In the genomic region with DNA sequence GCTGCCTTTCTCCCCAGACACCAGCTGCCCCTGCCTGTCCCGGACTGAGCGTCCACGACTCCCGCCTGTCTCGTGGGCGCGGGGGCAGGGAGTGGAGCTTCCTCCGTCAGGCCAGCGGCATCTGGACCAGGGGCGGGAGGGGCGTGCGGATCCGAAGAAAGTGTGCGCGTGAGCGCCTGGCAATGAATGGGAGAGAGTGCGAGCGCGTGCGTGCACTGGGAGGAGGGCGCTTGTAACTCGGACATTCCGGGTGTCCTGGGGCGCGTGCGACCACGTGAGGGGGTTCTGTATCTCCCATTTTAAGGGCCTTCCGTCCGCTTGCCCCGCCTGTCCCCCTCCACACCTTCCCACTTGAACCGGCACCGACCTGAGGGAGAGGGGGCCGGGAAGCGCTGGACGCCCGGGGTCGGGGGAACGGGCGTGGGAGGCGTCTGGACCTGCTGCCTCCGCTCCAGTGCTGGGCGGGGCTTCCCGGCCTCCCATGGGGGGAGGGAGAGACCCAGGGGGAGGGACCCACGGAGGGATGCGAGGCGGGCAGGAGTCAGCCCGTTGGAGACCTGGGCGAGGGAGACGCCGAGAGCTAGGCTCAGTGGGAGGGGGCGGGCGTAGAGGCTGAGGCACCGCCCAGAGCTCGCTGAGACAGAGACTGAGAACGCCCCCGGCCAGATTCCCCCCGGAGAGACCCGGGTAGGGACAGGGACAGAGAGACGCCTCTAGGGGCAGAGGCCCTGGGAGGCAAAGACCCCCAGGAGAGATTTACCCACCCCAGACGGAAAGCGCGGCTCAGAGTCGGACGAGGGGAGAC, we compare ENCODE assay signal across 1 cellular context.
TF ChIP-seq lines count a peak whose summit lies in the region.

A gene with protein sequence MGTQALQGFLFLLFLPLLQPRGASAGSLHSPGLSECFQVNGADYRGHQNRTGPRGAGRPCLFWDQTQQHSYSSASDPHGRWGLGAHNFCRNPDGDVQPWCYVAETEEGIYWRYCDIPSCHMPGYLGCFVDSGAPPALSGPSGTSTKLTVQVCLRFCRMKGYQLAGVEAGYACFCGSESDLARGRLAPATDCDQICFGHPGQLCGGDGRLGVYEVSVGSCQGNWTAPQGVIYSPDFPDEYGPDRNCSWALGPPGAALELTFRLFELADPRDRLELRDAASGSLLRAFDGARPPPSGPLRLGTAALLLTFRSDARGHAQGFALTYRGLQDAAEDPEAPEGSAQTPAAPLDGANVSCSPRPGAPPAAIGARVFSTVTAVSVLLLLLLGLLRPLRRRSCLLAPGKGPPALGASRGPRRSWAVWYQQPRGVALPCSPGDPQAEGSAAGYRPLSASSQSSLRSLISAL (plus strand): TSS at position 665 of the 805 bp plus-strand sequence. CDS start 246 bp downstream, outside the sequence.

TF ChIP-seq in K562, 482 proteins besides CTCF, POLR2A, EP300 and RAD21 (continued from another document and continues in another):
- TF ChIP-seq, protein P1, sequence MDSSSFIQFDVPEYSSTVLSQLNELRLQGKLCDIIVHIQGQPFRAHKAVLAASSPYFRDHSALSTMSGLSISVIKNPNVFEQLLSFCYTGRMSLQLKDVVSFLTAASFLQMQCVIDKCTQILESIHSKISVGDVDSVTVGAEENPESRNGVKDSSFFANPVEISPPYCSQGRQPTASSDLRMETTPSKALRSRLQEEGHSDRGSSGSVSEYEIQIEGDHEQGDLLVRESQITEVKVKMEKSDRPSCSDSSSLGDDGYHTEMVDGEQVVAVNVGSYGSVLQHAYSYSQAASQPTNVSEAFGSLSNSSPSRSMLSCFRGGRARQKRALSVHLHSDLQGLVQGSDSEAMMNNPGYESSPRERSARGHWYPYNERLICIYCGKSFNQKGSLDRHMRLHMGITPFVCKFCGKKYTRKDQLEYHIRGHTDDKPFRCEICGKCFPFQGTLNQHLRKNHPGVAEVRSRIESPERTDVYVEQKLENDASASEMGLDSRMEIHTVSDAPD (CRISPR knock-in tag; IDR thresholded peaks at IDR 0.05) = no peak
- TF ChIP-seq KLF10 (CRISPR knock-in tag; IDR thresholded peaks at IDR 0.05) (no peak), DDX20 (tag; IDR thresholded peaks at IDR 0.05; ENCODE audit: low read depth) (no peak), SPI1 (IDR thresholded peaks at IDR 0.05; ENCODE audit: borderline replicate concordance, low read depth, low read length) (no peak), GATAD2B (IDR thresholded peaks at IDR 0.05; ENCODE audit: borderline replicate concordance) (0 out of 2 replicates have a peak, but pooled peaks have one; percentile 36), NR2F6 (CRISPR knock-in tag; IDR thresholded peaks at IDR 0.05) (no peak), TRIM28 (IDR thresholded peaks at IDR 0.05) (no peak), ZFPM2 (CRISPR knock-in tag; IDR thresholded peaks at IDR 0.05) (no peak), FOXM1 (IDR thresholded peaks at IDR 0.05; ENCODE audit: low read depth) (no peak), FOXM1 (CRISPR knock-in tag; IDR thresholded peaks at IDR 0.05; ENCODE audit: low read depth) (no peak), JUN (IDR thresholded peaks at IDR 0.05; ENCODE audit: borderline replicate concordance, low read depth, low read length) (no peak), JUN (CRISPR knock-in tag; IDR thresholded peaks at IDR 0.05; ENCODE audit: borderline replicate concordance) (no peak; the same call in 1 of the 2 replicates), SRSF1 (IDR thresholded peaks at IDR 0.05; ENCODE audit: low read depth, low read length) (no peak), ARID2 (IDR thresholded peaks at IDR 0.05) (no peak), SAFB2 (IDR thresholded peaks at IDR 0.05; ENCODE audit: borderline replicate concordance, low read depth, low read length, severe bottlenecking) (no peak), CBX2 (IDR thresholded peaks at IDR 0.05; ENCODE audit: insufficient read depth, low read length, poor library complexity, severe bottlenecking) (no peak), SMAD4 (CRISPR knock-in tag; conservative IDR thresholded peaks at IDR 0.05) (no peak), ZNF431 (CRISPR knock-in tag; IDR thresholded peaks at IDR 0.05) (no peak), MEF2A (IDR thresholded peaks at IDR 0.05; ENCODE audit: control insufficient read depth, low read depth, low read length) (no peak), ZC3H11A (IDR thresholded peaks at IDR 0.05; ENCODE audit: low read depth, low read length) (no peak), SMAD3 (CRISPR knock-in tag; conservative IDR thresholded peaks at IDR 0.05) (no peak), NRF1 (conservative IDR thresholded peaks at IDR 0.05 in 1 of 2, IDR thresholded peaks at IDR 0.05 in 1 of 2) (peak; percentile 79 to 84), MYBL2 (IDR thresholded peaks at IDR 0.05; ENCODE audit: low read depth) (no peak), MYBL2 (CRISPR knock-in tag; IDR thresholded peaks at IDR 0.05; ENCODE audit: borderline replicate concordance) (no peak)
- TF ChIP-seq, protein P2, sequence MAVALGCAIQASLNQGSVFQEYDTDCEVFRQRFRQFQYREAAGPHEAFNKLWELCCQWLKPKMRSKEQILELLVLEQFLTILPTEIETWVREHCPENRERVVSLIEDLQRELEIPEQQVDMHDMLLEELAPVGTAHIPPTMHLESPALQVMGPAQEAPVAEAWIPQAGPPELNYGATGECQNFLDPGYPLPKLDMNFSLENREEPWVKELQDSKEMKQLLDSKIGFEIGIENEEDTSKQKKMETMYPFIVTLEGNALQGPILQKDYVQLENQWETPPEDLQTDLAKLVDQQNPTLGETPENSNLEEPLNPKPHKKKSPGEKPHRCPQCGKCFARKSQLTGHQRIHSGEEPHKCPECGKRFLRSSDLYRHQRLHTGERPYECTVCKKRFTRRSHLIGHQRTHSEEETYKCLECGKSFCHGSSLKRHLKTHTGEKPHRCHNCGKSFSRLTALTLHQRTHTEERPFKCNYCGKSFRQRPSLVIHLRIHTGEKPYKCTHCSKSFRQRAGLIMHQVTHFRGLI (CRISPR knock-in tag; IDR thresholded peaks at IDR 0.05) = no peak
- TF ChIP-seq, protein P3, sequence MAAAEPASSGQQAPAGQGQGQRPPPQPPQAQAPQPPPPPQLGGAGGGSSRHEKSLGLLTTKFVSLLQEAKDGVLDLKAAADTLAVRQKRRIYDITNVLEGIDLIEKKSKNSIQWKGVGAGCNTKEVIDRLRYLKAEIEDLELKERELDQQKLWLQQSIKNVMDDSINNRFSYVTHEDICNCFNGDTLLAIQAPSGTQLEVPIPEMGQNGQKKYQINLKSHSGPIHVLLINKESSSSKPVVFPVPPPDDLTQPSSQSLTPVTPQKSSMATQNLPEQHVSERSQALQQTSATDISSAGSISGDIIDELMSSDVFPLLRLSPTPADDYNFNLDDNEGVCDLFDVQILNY (CRISPR knock-in tag; IDR thresholded peaks at IDR 0.05) = 0 out of 2 replicates have a peak, but pooled peaks have one; percentile 36
- TF ChIP-seq, protein P4, sequence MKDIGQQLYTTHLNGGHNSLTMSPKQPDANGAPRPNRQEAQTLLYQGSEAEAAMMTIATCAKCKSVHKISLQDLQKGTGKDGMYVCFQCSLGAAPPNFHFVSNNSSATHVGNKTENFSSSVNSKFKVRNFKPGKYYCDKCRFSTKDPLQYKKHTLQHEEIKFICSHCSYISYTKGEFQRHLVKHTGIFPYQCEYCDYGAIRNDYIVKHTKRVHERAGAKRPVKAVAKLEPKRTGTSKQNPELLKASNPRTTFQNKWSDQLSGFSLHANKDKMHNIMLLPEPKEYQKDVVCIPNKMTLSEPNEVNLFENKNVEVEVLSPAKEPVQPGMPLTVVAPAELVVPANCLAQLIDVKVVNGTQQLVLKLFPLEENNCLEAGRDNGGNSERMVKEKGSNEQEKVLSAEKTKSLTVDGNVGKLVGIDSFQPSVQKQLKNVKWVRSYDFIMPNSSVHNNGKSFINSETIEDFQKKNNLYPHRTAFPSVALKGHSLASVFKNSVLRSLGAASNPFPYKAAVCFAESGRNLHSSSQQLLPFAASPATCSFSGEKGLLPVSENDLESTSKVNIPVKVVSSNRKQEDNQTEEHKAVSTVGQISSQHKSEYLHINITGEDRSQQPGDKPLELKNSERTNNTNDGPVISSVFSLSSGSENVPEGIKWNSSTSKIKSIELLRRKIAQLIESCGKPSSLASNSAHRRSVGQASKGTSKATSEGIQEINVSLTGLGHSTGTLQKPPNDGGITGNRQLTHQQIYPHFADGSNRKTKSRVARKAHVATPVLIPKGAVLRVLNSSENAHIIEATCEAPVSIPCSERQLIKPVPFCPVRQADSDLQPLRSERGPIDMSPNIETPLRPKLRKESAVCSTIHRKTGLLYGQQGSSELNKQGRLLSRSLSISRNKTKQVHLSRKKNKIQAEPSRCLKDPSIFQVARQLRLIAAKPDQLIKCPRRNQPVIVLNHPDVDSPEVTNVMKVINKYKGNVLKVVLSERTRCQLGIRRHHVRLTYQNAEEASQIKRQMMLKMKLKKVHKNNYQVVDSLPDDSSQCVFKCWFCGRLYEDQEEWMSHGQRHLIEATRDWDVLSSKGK (CRISPR knock-in tag; IDR thresholded peaks at IDR 0.05) = no peak
- TF ChIP-seq, protein P5, sequence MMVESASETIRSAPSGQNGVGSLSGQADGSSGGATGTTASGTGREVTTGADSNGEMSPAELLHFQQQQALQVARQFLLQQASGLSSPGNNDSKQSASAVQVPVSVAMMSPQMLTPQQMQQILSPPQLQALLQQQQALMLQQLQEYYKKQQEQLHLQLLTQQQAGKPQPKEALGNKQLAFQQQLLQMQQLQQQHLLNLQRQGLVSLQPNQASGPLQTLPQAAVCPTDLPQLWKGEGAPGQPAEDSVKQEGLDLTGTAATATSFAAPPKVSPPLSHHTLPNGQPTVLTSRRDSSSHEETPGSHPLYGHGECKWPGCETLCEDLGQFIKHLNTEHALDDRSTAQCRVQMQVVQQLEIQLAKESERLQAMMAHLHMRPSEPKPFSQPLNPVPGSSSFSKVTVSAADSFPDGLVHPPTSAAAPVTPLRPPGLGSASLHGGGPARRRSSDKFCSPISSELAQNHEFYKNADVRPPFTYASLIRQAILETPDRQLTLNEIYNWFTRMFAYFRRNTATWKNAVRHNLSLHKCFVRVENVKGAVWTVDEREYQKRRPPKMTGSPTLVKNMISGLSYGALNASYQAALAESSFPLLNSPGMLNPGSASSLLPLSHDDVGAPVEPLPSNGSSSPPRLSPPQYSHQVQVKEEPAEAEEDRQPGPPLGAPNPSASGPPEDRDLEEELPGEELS (CRISPR knock-in tag; IDR thresholded peaks at IDR 0.05; ENCODE audit: borderline replicate concordance) = peak; percentile 34; the same call in 1 of the 2 replicates
- TF ChIP-seq, protein P6, sequence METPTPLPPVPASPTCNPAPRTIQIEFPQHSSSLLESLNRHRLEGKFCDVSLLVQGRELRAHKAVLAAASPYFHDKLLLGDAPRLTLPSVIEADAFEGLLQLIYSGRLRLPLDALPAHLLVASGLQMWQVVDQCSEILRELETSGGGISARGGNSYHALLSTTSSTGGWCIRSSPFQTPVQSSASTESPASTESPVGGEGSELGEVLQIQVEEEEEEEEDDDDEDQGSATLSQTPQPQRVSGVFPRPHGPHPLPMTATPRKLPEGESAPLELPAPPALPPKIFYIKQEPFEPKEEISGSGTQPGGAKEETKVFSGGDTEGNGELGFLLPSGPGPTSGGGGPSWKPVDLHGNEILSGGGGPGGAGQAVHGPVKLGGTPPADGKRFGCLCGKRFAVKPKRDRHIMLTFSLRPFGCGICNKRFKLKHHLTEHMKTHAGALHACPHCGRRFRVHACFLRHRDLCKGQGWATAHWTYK (CRISPR knock-in tag; IDR thresholded peaks at IDR 0.05) = no peak
- TF ChIP-seq, protein P7, sequence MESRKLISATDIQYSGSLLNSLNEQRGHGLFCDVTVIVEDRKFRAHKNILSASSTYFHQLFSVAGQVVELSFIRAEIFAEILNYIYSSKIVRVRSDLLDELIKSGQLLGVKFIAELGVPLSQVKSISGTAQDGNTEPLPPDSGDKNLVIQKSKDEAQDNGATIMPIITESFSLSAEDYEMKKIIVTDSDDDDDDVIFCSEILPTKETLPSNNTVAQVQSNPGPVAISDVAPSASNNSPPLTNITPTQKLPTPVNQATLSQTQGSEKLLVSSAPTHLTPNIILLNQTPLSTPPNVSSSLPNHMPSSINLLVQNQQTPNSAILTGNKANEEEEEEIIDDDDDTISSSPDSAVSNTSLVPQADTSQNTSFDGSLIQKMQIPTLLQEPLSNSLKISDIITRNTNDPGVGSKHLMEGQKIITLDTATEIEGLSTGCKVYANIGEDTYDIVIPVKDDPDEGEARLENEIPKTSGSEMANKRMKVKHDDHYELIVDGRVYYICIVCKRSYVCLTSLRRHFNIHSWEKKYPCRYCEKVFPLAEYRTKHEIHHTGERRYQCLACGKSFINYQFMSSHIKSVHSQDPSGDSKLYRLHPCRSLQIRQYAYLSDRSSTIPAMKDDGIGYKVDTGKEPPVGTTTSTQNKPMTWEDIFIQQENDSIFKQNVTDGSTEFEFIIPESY (CRISPR knock-in tag; IDR thresholded peaks at IDR 0.05) = no peak
- TF ChIP-seq, protein P8, sequence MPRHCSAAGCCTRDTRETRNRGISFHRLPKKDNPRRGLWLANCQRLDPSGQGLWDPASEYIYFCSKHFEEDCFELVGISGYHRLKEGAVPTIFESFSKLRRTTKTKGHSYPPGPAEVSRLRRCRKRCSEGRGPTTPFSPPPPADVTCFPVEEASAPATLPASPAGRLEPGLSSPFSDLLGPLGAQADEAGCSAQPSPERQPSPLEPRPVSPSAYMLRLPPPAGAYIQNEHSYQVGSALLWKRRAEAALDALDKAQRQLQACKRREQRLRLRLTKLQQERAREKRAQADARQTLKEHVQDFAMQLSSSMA (CRISPR knock-in tag; IDR thresholded peaks at IDR 0.05) = no peak
- TF ChIP-seq, protein P9, sequence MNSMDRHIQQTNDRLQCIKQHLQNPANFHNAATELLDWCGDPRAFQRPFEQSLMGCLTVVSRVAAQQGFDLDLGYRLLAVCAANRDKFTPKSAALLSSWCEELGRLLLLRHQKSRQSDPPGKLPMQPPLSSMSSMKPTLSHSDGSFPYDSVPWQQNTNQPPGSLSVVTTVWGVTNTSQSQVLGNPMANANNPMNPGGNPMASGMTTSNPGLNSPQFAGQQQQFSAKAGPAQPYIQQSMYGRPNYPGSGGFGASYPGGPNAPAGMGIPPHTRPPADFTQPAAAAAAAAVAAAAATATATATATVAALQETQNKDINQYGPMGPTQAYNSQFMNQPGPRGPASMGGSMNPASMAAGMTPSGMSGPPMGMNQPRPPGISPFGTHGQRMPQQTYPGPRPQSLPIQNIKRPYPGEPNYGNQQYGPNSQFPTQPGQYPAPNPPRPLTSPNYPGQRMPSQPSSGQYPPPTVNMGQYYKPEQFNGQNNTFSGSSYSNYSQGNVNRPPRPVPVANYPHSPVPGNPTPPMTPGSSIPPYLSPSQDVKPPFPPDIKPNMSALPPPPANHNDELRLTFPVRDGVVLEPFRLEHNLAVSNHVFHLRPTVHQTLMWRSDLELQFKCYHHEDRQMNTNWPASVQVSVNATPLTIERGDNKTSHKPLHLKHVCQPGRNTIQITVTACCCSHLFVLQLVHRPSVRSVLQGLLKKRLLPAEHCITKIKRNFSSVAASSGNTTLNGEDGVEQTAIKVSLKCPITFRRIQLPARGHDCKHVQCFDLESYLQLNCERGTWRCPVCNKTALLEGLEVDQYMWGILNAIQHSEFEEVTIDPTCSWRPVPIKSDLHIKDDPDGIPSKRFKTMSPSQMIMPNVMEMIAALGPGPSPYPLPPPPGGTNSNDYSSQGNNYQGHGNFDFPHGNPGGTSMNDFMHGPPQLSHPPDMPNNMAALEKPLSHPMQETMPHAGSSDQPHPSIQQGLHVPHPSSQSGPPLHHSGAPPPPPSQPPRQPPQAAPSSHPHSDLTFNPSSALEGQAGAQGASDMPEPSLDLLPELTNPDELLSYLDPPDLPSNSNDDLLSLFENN (IDR thresholded peaks at IDR 0.05; ENCODE audit: low read depth in 2 of 2, low read length in 2 of 2) = no peak
